In the genomic region with DNA sequence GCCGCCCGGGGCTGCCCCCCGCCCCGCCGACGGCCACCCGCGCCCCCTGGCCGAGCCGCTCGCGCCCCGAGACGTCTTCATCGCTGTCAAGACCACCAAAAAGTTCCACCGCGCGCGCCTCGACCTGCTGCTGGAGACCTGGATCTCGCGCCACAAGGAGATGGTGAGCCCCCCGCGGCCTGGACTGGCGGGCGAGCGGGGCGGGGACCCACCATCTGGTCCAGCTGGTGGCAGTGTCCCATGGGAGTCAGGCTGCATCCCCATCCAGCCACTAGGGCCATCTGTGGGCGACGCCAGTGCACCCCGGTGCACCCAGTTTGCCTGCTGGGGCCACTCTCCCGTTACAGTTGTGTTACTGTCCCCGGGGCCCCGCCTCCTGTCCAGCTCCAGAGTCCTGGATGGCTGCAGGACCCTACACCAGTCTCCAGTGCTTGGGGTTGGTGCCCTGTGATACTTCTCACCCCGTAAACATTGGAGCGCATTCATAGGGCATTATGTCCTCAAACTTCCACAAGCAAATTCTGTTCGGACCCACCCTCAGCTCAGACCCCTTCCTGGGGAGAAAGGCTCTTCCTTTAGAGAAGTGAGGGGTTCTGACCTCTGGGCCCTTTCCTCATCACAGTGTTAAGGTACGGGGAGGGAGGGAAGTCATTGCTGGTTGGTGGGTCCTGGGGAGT, we compare ENCODE assay signal across 1 cellular context.
TF ChIP-seq lines count a peak whose summit lies in the region.

No MANE protein-coding gene starts in this region.

TF ChIP-seq in IMR-90, 13 proteins besides CTCF, POLR2A, EP300 and RAD21:
- TF ChIP-seq BHLHE40 (IDR thresholded peaks at IDR 0.05; ENCODE audit: low read depth, low read length), result no peak
- TF ChIP-seq FOS (IDR thresholded peaks at IDR 0.05; ENCODE audit: low read depth, low read length), result no peak
- no peak for TF ChIP-seq MAFK (IDR thresholded peaks at IDR 0.05; ENCODE audit: low read depth, low read length)
- TF ChIP-seq MXI1 (IDR thresholded peaks at IDR 0.05; ENCODE audit: borderline replicate concordance, low read depth, low read length), result no peak
- TF ChIP-seq, protein P1, sequence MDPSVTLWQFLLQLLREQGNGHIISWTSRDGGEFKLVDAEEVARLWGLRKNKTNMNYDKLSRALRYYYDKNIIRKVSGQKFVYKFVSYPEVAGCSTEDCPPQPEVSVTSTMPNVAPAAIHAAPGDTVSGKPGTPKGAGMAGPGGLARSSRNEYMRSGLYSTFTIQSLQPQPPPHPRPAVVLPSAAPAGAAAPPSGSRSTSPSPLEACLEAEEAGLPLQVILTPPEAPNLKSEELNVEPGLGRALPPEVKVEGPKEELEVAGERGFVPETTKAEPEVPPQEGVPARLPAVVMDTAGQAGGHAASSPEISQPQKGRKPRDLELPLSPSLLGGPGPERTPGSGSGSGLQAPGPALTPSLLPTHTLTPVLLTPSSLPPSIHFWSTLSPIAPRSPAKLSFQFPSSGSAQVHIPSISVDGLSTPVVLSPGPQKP (IDR thresholded peaks at IDR 0.05; ENCODE audit: borderline replicate concordance, low read depth, low read length), result no peak
- no peak for TF ChIP-seq CEBPB (IDR thresholded peaks at IDR 0.05; ENCODE audit: low read depth, low read length)
- TF ChIP-seq RFX5 (IDR thresholded peaks at IDR 0.05; ENCODE audit: low read depth, low read length), result no peak
- TF ChIP-seq NFE2L2 (IDR thresholded peaks at IDR 0.05; ENCODE audit: low read depth, low read length), result no peak
- no peak for TF ChIP-seq MAZ (IDR thresholded peaks at IDR 0.05; ENCODE audit: borderline replicate concordance, low read depth, low read length)
- no peak for TF ChIP-seq CHD1 (IDR thresholded peaks at IDR 0.05; ENCODE audit: low read depth, low read length)
- TF ChIP-seq SMC3 (IDR thresholded peaks at IDR 0.05; ENCODE audit: low read depth, low read length), result no peak
- no peak for TF ChIP-seq USF2 (IDR thresholded peaks at IDR 0.05; ENCODE audit: low read depth, low read length)
- TF ChIP-seq RCOR1 (IDR thresholded peaks at IDR 0.05; ENCODE audit: insufficient replicate concordance, low read length), result no peak
TF ChIP-seq in IMR-90: peak in this region for 0.
